19 cellular contexts compared by ENCODE assay signal in genomic region chr2:186125156-186125555, GRCh38.
"Had no signal": no experiment of that assay in that cellular context is flagged by ENCODE, and none has a peak within 500 bp of the region (broad histone marks: within the 10 kb centered on the region; RNA-seq: fewer than 3 reads in every experiment).

No MANE protein-coding gene starts in this region.

- H3K9me3 ChIP-seq: gastroesophageal sphincter, lower lobe of right lung, psoas muscle, transverse colon had no signal

- H3K27me3 Mint-ChIP-seq: activated CD4-positive, alpha-beta T cell treated with anti-CD3 and anti-CD28 coated beads for 36 hours; activated CD8-positive, alpha-beta T cell treated with anti-CD3 and anti-CD28 coated beads for 36 hours; activated naive CD8-positive, alpha-beta T cell treated with anti-CD3 and anti-CD28 coated beads, Interleukin-2, amount 10 ng/mL, durations not matched to agents 7 days and 5 days; naive thymus-derived CD4-positive, alpha-beta T cell; stimulated activated naive B cell treated with anti-CD40 and anti-IgM and Interleukin-4, amounts not matched to agents 10 μg/mL and 1 μg/mL and 100 μg/mL, for 72 hours had no signal

- H3K27ac Mint-ChIP-seq: activated CD4-positive, alpha-beta T cell treated with anti-CD3 and anti-CD28 coated beads for 36 hours; activated CD8-positive, alpha-beta T cell treated with anti-CD3 and anti-CD28 coated beads for 36 hours; activated naive CD8-positive, alpha-beta T cell treated with anti-CD3 and anti-CD28 coated beads, Interleukin-2, amount 10 ng/mL, durations not matched to agents 7 days and 5 days; activated T-cell treated with anti-CD3 and anti-CD28 coated beads, Interleukin-2, amount 50 U/mL, for 72 hours; naive thymus-derived CD4-positive, alpha-beta T cell; stimulated activated naive B cell treated with anti-CD40 and anti-IgM and Interleukin-4, amounts not matched to agents 10 μg/mL and 1 μg/mL and 100 μg/mL, for 72 hours had no signal

- H3K4me3 Mint-ChIP-seq: activated CD4-positive, alpha-beta T cell treated with anti-CD3 and anti-CD28 coated beads for 36 hours; activated CD8-positive, alpha-beta T cell treated with anti-CD3 and anti-CD28 coated beads for 36 hours; activated naive CD8-positive, alpha-beta T cell treated with anti-CD3 and anti-CD28 coated beads, Interleukin-2, amount 10 ng/mL, durations not matched to agents 7 days and 5 days; activated T-cell treated with anti-CD3 and anti-CD28 coated beads, Interleukin-2, amount 50 U/mL, for 72 hours; naive thymus-derived CD4-positive, alpha-beta T cell; stimulated activated naive B cell treated with anti-CD40 and anti-IgM and Interleukin-4, amounts not matched to agents 10 μg/mL and 1 μg/mL and 100 μg/mL, for 72 hours had no signal

- H3K4me3 ChIP-seq: coronary artery, gastroesophageal sphincter, lower lobe of right lung, psoas muscle, spleen, transverse colon had no signal

- H3K36me3 Mint-ChIP-seq: activated naive CD8-positive, alpha-beta T cell treated with anti-CD3 and anti-CD28 coated beads, Interleukin-2, amount 10 ng/mL, durations not matched to agents 7 days and 5 days; stimulated activated naive B cell treated with anti-CD40 and anti-IgM and Interleukin-4, amounts not matched to agents 10 μg/mL and 1 μg/mL and 100 μg/mL, for 72 hours had no signal

- DNase-seq: activated CD4-positive, alpha-beta T cell treated with anti-CD3 and anti-CD28 coated beads for 36 hours; activated CD8-positive, alpha-beta memory T cell treated with anti-CD3 and anti-CD28 coated beads, Interleukin-2, amount 50 U/mL, for 4 hours; activated CD8-positive, alpha-beta T cell treated with anti-CD3 and anti-CD28 coated beads for 36 hours; activated gamma-delta T cell treated with Interleukin-2 at 50 U/mL for 16 hours; activated naive CD8-positive, alpha-beta T cell treated with anti-CD3 and anti-CD28 coated beads, Interleukin-2, amount 10 ng/mL, durations not matched to agents 7 days and 5 days; activated T-cell treated with anti-CD3 and anti-CD28 coated beads, Interleukin-2, amount 50 U/mL, for 72 hours; central memory CD4-positive, alpha-beta T cell; effector CD8-positive, alpha-beta T cell; lower lobe of right lung; naive thymus-derived CD4-positive, alpha-beta T cell; occipital lobe; psoas muscle; spleen; stimulated activated CD4-positive, alpha-beta T cell treated with anti-CD3 and anti-CD28 coated beads, Interleukin-2, amount 100 ng/mL, for 24 hours; stimulated activated naive B cell treated with anti-CD40 and anti-IgM and Interleukin-4, amounts not matched to agents 10 μg/mL and 1 μg/mL and 100 μg/mL, for 72 hours; transverse colon had no signal

- H3K9me3 Mint-ChIP-seq: activated naive CD8-positive, alpha-beta T cell treated with anti-CD3 and anti-CD28 coated beads, Interleukin-2, amount 10 ng/mL, durations not matched to agents 7 days and 5 days; stimulated activated naive B cell treated with anti-CD40 and anti-IgM and Interleukin-4, amounts not matched to agents 10 μg/mL and 1 μg/mL and 100 μg/mL, for 72 hours had no signal

- H3K27me3 ChIP-seq: gastroesophageal sphincter, spleen, transverse colon had no signal

- H3K27ac ChIP-seq: coronary artery, gastroesophageal sphincter, lower lobe of right lung, psoas muscle, spleen, transverse colon, VCaP had no signal

- H3K36me3 ChIP-seq: gastroesophageal sphincter, lower lobe of right lung, spleen, transverse colon had no signal

- H3K4me1 ChIP-seq: lower lobe of right lung had no signal

- H3K4me1 Mint-ChIP-seq: activated CD4-positive, alpha-beta T cell treated with anti-CD3 and anti-CD28 coated beads for 36 hours; activated naive CD8-positive, alpha-beta T cell treated with anti-CD3 and anti-CD28 coated beads, Interleukin-2, amount 10 ng/mL, durations not matched to agents 7 days and 5 days; stimulated activated naive B cell treated with anti-CD40 and anti-IgM and Interleukin-4, amounts not matched to agents 10 μg/mL and 1 μg/mL and 100 μg/mL, for 72 hours had no signal
